In genomic region chr1:154402409-154402921, GRCh38 we compare ENCODE assay signal across 24 cellular contexts. TPM values are rescaled to one million over a fixed set of nuclear protein-coding genes. Genes with fewer than 3 reads are reported as not detected.
DNase-seq lines count a peak whose midpoint lies in the region; ATAC-seq and TF ChIP-seq lines count a peak whose summit lies in the region.
"Had no signal": no experiment of that assay in that cellular context is flagged by ENCODE, and none has a peak within 500 bp of the region (broad histone marks: within the 10 kb centered on the region; RNA-seq: fewer than 3 reads in every experiment).

No MANE protein-coding gene starts in this region.

- CTCF ChIA-PET in activated CD4-positive, alpha-beta T cell treated with anti-CD3 and anti-CD28 coated beads, Interleukin-2, amount 10 ng/mL, durations not matched to agents 7 days and 5 days (lab: Charles Lee), result interaction anchor here (1.0 to 2.2 kb wide), 3 partner anchors 12 to 28 kb away, joined by 3 to 8 read pairs (median 4); no protein-coding TSS in a partner anchor
- CTCF ChIA-PET in T-cell (lab: Charles Lee) (interaction anchor here in 1 of 2 donors (1.0 to 2.1 kb wide), 6 partner anchors 41 to 144 kb away, joined by 3 to 7 read pairs (median 4); no protein-coding TSS in a partner anchor), Calu3 (lab: Charles Lee) (interaction anchor here (0.8 to 1.3 kb wide), 2 partner anchors 73 to 77 kb away, joined by 3 read pairs; no protein-coding TSS in a partner anchor)

- no peaks in the 10 kb centered on the region for H3K36me3 Mint-ChIP-seq in activated CD4-positive, alpha-beta T cell treated with anti-CD3 and anti-CD28 coated beads, Interleukin-2, amount 10 ng/mL, durations not matched to agents 7 days and 5 days (ENCODE audit: low read depth)
- H3K36me3 Mint-ChIP-seq in CD14-positive monocyte (peaks cover 2 to 7% of the 10 kb centered on the region in 2 donors), T-cell (no peaks in the 10 kb centered on the region), Calu3 (ENCODE audit: insufficient read depth, unreplicated experiment) (peaks cover 16% of the 10 kb centered on the region)
- H3K36me3 Mint-ChIP-seq: activated CD8-positive, alpha-beta memory T cell treated with anti-CD3 and anti-CD28 coated beads, Interleukin-2, amount 10 ng/mL, durations not matched to agents 7 days and 5 days; activated naive CD4-positive, alpha-beta T cell treated with anti-CD3 and anti-CD28 coated beads, Interleukin-2, amount 50 U/mL, for 72 hours had no signal

- peaks cover 5% of the 10 kb centered on the region for H3K27me3 Mint-ChIP-seq in activated CD4-positive, alpha-beta T cell treated with anti-CD3 and anti-CD28 coated beads, Interleukin-2, amount 10 ng/mL, durations not matched to agents 7 days and 5 days
- H3K27me3 Mint-ChIP-seq in CD14-positive monocyte (ENCODE audit: low read depth in 3 of 3) (no peaks in the 10 kb centered on the region), T-cell (no peaks in the 10 kb centered on the region), Calu3 (ENCODE audit: unreplicated experiment) (no peaks in the 10 kb centered on the region)
- H3K27me3 Mint-ChIP-seq: stimulated activated naive CD8-positive, alpha-beta T cell treated with anti-CD3 and anti-CD28 coated beads, Interleukin-15, amount 100 ng/mL, for 72 hours had no signal

- DNase-seq in activated CD4-positive, alpha-beta T cell treated with anti-CD3 and anti-CD28 coated beads, Interleukin-2, amount 10 ng/mL, durations not matched to agents 7 days and 5 days, result no peak
- DNase-seq in activated CD4-positive, alpha-beta T cell treated with anti-CD3 and anti-CD28 coated beads, Interleukin-2, amount 50 U/mL, for 48 hours, result no peak
- DNase-seq in CD14-positive monocyte (ENCODE audit: low spot score) (no peak), T-cell (peak in 1 of 34 experiments; percentile 21), medulla oblongata (ENCODE audit: extremely low spot score) (peak; percentile 1), omental fat pad (ENCODE audit: low spot score) (no peak), Calu3 (no peak)
- DNase-seq in activated CD4-positive, CD25-positive, alpha-beta regulatory T cell treated with anti-CD3 and anti-CD28 coated beads, Interleukin-2, amount 50 U/mL, for 72 hours, result no peak
- DNase-seq: activated CD4-positive, alpha-beta T cell treated with anti-CD3 and anti-CD28 coated beads, Interleukin-2, amount 10 ng/mL, durations not matched to agents 24 days and 14 days; H9; hypothalamus; left cardiac atrium; mammary epithelial cell; NCI-H1436 treated with DMSO at 0.1 percent for 48 hours; NCI-H2107; NCI-H345; Right ventricle myocardium superior; stimulated activated naive CD8-positive, alpha-beta T cell treated with anti-CD3 and anti-CD28 coated beads, Interleukin-15, amount 100 ng/mL, for 72 hours; T-helper 9 cell had no signal

- intact Hi-C loops in CD14-positive monocyte (cut with micrococcal nuclease), result loop anchor here in 1 of 2 donors (5.0 kb wide), 1 partner anchor 40 kb away; no protein-coding TSS in a partner anchor
- intact Hi-C loops in Calu3 (cut with micrococcal nuclease; ENCODE audit: unreplicated experiment), result no loop called here

- peak overlapping the region; percentile 82 for H3K27ac Mint-ChIP-seq in activated CD4-positive, alpha-beta T cell treated with anti-CD3 and anti-CD28 coated beads, Interleukin-2, amount 10 ng/mL, durations not matched to agents 7 days and 5 days
- H3K27ac Mint-ChIP-seq in CD14-positive monocyte (peak overlapping the region in 5 of 7 donors; percentile 46 to 85 (median 70)), T-cell (peak overlapping the region; percentile 88 to 95), Calu3 (ENCODE audit: unreplicated experiment) (no peak overlapping the region)
- H3K27ac Mint-ChIP-seq: activated T-helper 1 cell treated with anti-CD3 and anti-CD28 coated beads, Interleukin-12 subunit alpha, Interleukin-12 subunit beta, Interleukin-2, Interleukin-4 antibody, amounts not matched to agents 30 ng/mL and 10 ng/mL and 1 ng/mL, durations not matched to agents 14 hours and 24 hours and 36 hours; H9 had no signal

- ATAC-seq in T-cell (replicated peaks in 1 of 4) (no peak), omental fat pad (ENCODE audit: low FRiP score) (no peak)
- ATAC-seq: activated naive CD4-positive, alpha-beta T cell treated with anti-CD3 and anti-CD28 coated beads, Interleukin-2, amount 50 U/mL, for 72 hours; left cardiac atrium; Panc1 had no signal

- H3K9me3 Mint-ChIP-seq in activated CD4-positive, alpha-beta T cell treated with anti-CD3 and anti-CD28 coated beads, Interleukin-2, amount 10 ng/mL, durations not matched to agents 7 days and 5 days, result no peaks in the 10 kb centered on the region
- H3K9me3 Mint-ChIP-seq in CD14-positive monocyte (peaks cover 0 to 2% (median 0%) of the 10 kb centered on the region in 7 donors), T-cell (no peaks in the 10 kb centered on the region), Calu3 (ENCODE audit: low read depth, unreplicated experiment) (no peaks in the 10 kb centered on the region)
- H3K9me3 Mint-ChIP-seq: activated CD4-positive, alpha-beta T cell treated with anti-CD3 and anti-CD28 coated beads, Interleukin-2, amount 10 ng/mL, durations not matched to agents 24 days and 14 days; activated naive CD4-positive, alpha-beta T cell treated with anti-CD3 and anti-CD28 coated beads, Interleukin-2, amount 50 U/mL, for 72 hours; activated T-helper 1 cell treated with anti-CD3 and anti-CD28 coated beads, Interleukin-12 subunit alpha, Interleukin-12 subunit beta, Interleukin-2, Interleukin-4 antibody, amounts not matched to agents 30 ng/mL and 10 ng/mL and 1 ng/mL, durations not matched to agents 14 hours and 24 hours and 36 hours; H9; neural crest cell; stimulated activated naive CD8-positive, alpha-beta T cell treated with anti-CD3 and anti-CD28 coated beads, Interleukin-15, amount 100 ng/mL, for 72 hours had no signal

- H3K4me3 Mint-ChIP-seq in activated CD4-positive, alpha-beta T cell treated with anti-CD3 and anti-CD28 coated beads, Interleukin-2, amount 10 ng/mL, durations not matched to agents 7 days and 5 days, result no peak overlapping the region
- no peak overlapping the region for H3K4me3 Mint-ChIP-seq in CD14-positive monocyte
- peak overlapping the region in 1 of 3 donors; percentile 92 for H3K4me3 Mint-ChIP-seq in T-cell
- H3K4me3 Mint-ChIP-seq in Calu3 (ENCODE audit: low read depth, unreplicated experiment), result no peak overlapping the region
- H3K4me3 Mint-ChIP-seq: activated CD4-positive, alpha-beta T cell treated with anti-CD3 and anti-CD28 coated beads, Interleukin-2, amount 10 ng/mL, durations not matched to agents 24 days and 14 days; activated CD8-positive, alpha-beta memory T cell treated with anti-CD3 and anti-CD28 coated beads, Interleukin-2, amount 10 ng/mL, durations not matched to agents 7 days and 5 days; activated T-helper 1 cell treated with anti-CD3 and anti-CD28 coated beads, Interleukin-12 subunit alpha, Interleukin-12 subunit beta, Interleukin-2, Interleukin-4 antibody, amounts not matched to agents 30 ng/mL and 10 ng/mL and 1 ng/mL, durations not matched to agents 14 hours and 24 hours and 36 hours; H9; neural crest cell had no signal

- no TSS peak for BruUV-seq in Calu3 (replicated peaks; lab: Mats Ljungman, UMichigan)

- POLR2A ChIA-PET in activated CD4-positive, alpha-beta T cell treated with anti-CD3 and anti-CD28 coated beads, Interleukin-2, amount 10 ng/mL, durations not matched to agents 7 days and 5 days (lab: Charles Lee), result no interaction called here
- POLR2A ChIA-PET in T-cell (lab: Charles Lee), result no interaction called here

- TF ChIP-seq CTCF in CD14-positive monocyte (IDR thresholded peaks at IDR 0.05) (no peak), omental fat pad (IDR thresholded peaks at IDR 0.05) (no peak), Calu3 (IDR thresholded peaks at IDR 0.05; ENCODE audit: unreplicated experiment) (no peak)

- peaks cover 60% of the 10 kb centered on the region for H3K4me1 Mint-ChIP-seq in activated CD4-positive, alpha-beta T cell treated with anti-CD3 and anti-CD28 coated beads, Interleukin-2, amount 10 ng/mL, durations not matched to agents 7 days and 5 days
- H3K4me1 Mint-ChIP-seq in CD14-positive monocyte, result peaks cover 70% of the 10 kb centered on the region
- peaks cover 61 to 74% (median 62%) of the 10 kb centered on the region in 3 donors for H3K4me1 Mint-ChIP-seq in T-cell
- peaks cover 15% of the 10 kb centered on the region for H3K4me1 Mint-ChIP-seq in Calu3 (ENCODE audit: low read depth, unreplicated experiment)

RNA-seq across cellular contexts. Expression of gene IL6R, which starts 2.7 kb away (rescaled TPM):
- 1 to 10 TPM; 9.1 to 9.3 TPM for total RNA-seq in activated CD4-positive, alpha-beta T cell treated with anti-CD3 and anti-CD28 coated beads, Interleukin-2, amount 10 ng/mL, durations not matched to agents 7 days and 5 days
- 10 to 100 TPM; 56.4 to 81.7 TPM for polyA plus RNA-seq in CD14-positive monocyte
- total RNA-seq in T-cell (10 to 100 TPM; 76.0 to 87.9 (median 80.8) TPM), omental fat pad (10 to 100 TPM; 41.1 to 98.1 (median 62.5) TPM), Calu3 (2022) (5.0 and 8.3 TPM in 2 replicates)
